ENCODE assay signal across 1 cellular context in genomic region chr6:133704371-133704770, GRCh38.
TF ChIP-seq lines count a peak whose summit lies in the region.

No MANE protein-coding gene starts in this region.

TF ChIP-seq in IMR-90, 13 proteins besides CTCF, POLR2A, EP300 and RAD21:
- 0 out of 2 replicates have a peak, but pooled peaks have one; percentile 11 for TF ChIP-seq MAFK (IDR thresholded peaks at IDR 0.05; ENCODE audit: low read depth, low read length)
- no peak for TF ChIP-seq RFX5 (IDR thresholded peaks at IDR 0.05; ENCODE audit: low read depth, low read length)
- TF ChIP-seq NFE2L2 (IDR thresholded peaks at IDR 0.05; ENCODE audit: low read depth, low read length), result 0 out of 2 replicates have a peak, but pooled peaks have one; percentile 22
- TF ChIP-seq RCOR1 (IDR thresholded peaks at IDR 0.05; ENCODE audit: insufficient replicate concordance, low read length), result no peak
